Comparison of ENCODE assay signal across 10 cellular contexts in the genomic region with DNA sequence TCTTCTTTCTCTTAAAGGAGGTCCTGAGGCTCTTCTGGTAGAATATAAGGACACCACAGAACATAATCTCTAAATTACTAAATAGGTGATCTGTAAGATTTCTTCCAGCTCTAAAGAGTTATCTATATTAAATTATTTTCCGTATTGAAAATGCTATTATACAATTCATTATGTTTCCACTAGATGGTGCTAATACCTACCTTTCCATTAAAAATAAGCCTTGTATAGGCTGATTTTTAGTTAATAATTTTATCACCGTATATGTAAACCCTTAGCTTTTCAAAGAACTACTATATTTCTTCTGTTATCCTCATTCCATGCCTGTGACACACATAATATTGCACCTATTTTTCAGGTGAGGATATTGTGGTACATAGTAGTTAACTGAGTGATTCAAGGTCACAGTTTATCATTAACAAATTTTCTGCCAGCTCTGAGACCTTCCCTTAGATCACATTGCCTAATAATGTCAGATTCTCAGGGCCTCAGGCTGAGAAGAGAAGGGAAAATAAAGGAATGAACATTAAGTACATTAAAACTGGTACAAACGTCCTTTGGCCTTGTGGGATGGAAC.
DNase-seq lines count a peak whose midpoint lies in the region; ATAC-seq, FAIRE-seq and TF ChIP-seq lines count a peak whose summit lies in the region.
"Had no signal": no experiment of that assay in that cellular context is flagged by ENCODE, and none has a peak within 500 bp of the region (broad histone marks: within the 10 kb centered on the region; RNA-seq: fewer than 3 reads in every experiment).

No MANE protein-coding gene starts in this region.

- CTCF ChIA-PET in GM12878 (lab: Yijun Ruan, JAX) = interaction anchor here (0.6 to 1.7 kb wide), 6 partner anchors 16 to 410 kb away, joined by 3 to 7 read pairs (median 4); no protein-coding TSS in a partner anchor

- DNase-seq in Kasumi-1 (lab: John Stamatoyannopoulos, UW) = peak; percentile 32 to 34
- no peak for DNase-seq in GM12878 (ENCODE audit: low read depth, low spot score)
- no peak for DNase-seq in mesothelial cell of epicardium (ENCODE audit: low spot score in 2 of 2, unreplicated experiment in 2 of 2)
- no peak for DNase-seq in cortex of kidney (lab: John Stamatoyannopoulos, UW)
- no peak for DNase-seq in T-helper 2 cell treated with Interferon-gamma antibody and Interleukin-4, amounts not matched to agents 5 μg/mL and 100 μg/mL, for 36 hours (ENCODE audit: low spot score)
- DNase-seq: NCI-H1436 treated with DMSO at 0.1 percent for 48 hours had no signal

- TF ChIP-seq POLR2A in GM12878 (IDR thresholded peaks at IDR 0.05; ENCODE audit: low read depth, low read length) = no peak

- H4K20me1 ChIP-seq in DOHH2 (ENCODE audit: control insufficient read depth, insufficient read depth, low read depth, low read length) (no peaks in the 10 kb centered on the region), GM12878 (ENCODE audit: control insufficient read depth, insufficient read depth) (no peaks in the 10 kb centered on the region)

- SMC1A ChIA-PET in GM12878 (lab: Charles Lee; ENCODE audit: uncharacterized antibody, unreplicated experiment) = interaction anchor here (0.9 to 2.0 kb wide), 3 partner anchors 198 to 410 kb away, joined by 3 to 7 read pairs (median 5); no protein-coding TSS in a partner anchor

- TF ChIP-seq CTCF in DOHH2 (IDR thresholded peaks at IDR 0.05; ENCODE audit: low read depth, low read length, poor library complexity, severe bottlenecking) = peak; percentile 37
- TF ChIP-seq CTCF in GM12878 (IDR thresholded peaks at IDR 0.05 in 2 of 3, conservative IDR thresholded peaks at IDR 0.05 in 1 of 3; ENCODE audit: control insufficient read depth in 2 of 3, extremely low read depth in 1 of 3, insufficient read depth in 1 of 3, low read depth in 3 of 3, low read length in 3 of 3) = peak in 1 of 3 experiments; percentile 32; a peak in 3 of 6 replicates
- peak; percentile 56 for TF ChIP-seq CTCF in mesothelial cell of epicardium (IDR thresholded peaks at IDR 0.05; ENCODE audit: unreplicated experiment)

- H3K9me2 ChIP-seq in DOHH2 (replicated peaks; ENCODE audit: control insufficient read depth, low read length) = no peaks in the 10 kb centered on the region

- H3K79me2 ChIP-seq in DOHH2 (ENCODE audit: control insufficient read depth, low read length) = no peaks in the 10 kb centered on the region
- H3K79me2 ChIP-seq in GM12878 (ENCODE audit: control insufficient read depth, insufficient read depth, low read length) = no peaks in the 10 kb centered on the region

- no peak overlapping the region for H3K4me3 Mint-ChIP-seq in mesothelial cell of epicardium
- no peak overlapping the region for H3K4me3 Mint-ChIP-seq in T-helper 2 cell treated with Interferon-gamma antibody and Interleukin-4, amounts not matched to agents 5 μg/mL and 100 μg/mL, for 36 hours
- H3K4me3 Mint-ChIP-seq: activated naive CD4-positive, alpha-beta T cell treated with anti-CD3 and anti-CD28 coated beads, Interleukin-2, amount 50 U/mL, for 24 hours had no signal

- H3K4me1 Mint-ChIP-seq in mesothelial cell of epicardium = no peaks in the 10 kb centered on the region
- no peaks in the 10 kb centered on the region for H3K4me1 Mint-ChIP-seq in T-helper 2 cell treated with Interferon-gamma antibody and Interleukin-4, amounts not matched to agents 5 μg/mL and 100 μg/mL, for 36 hours (ENCODE audit: low read depth)
- H3K4me1 Mint-ChIP-seq: activated naive CD4-positive, alpha-beta T cell treated with anti-CD3 and anti-CD28 coated beads, Interleukin-2, amount 50 U/mL, for 24 hours had no signal

- H3K9ac ChIP-seq in GM12878 (ENCODE audit: control insufficient read depth, insufficient read depth, low read length) = no peak overlapping the region

- no peak overlapping the region for H3K27ac Mint-ChIP-seq in mesothelial cell of epicardium
- no peak overlapping the region for H3K27ac Mint-ChIP-seq in T-helper 2 cell treated with Interferon-gamma antibody and Interleukin-4, amounts not matched to agents 5 μg/mL and 100 μg/mL, for 36 hours
- H3K27ac Mint-ChIP-seq: activated naive CD4-positive, alpha-beta T cell treated with anti-CD3 and anti-CD28 coated beads, Interleukin-2, amount 50 U/mL, for 24 hours had no signal

- no peaks in the 10 kb centered on the region for H3K36me3 Mint-ChIP-seq in mesothelial cell of epicardium
- H3K36me3 Mint-ChIP-seq in T-helper 2 cell treated with Interferon-gamma antibody and Interleukin-4, amounts not matched to agents 5 μg/mL and 100 μg/mL, for 36 hours (ENCODE audit: low read depth) = no peaks in the 10 kb centered on the region
- H3K36me3 Mint-ChIP-seq: activated naive CD4-positive, alpha-beta T cell treated with anti-CD3 and anti-CD28 coated beads, Interleukin-2, amount 50 U/mL, for 24 hours had no signal

- POLR2A ChIA-PET in GM12878 (lab: Charles Lee) = no interaction called here

- no peaks in the 10 kb centered on the region for H3K27me3 ChIP-seq in DOHH2 (ENCODE audit: control insufficient read depth, low read length)
- no peaks in the 10 kb centered on the region for H3K27me3 ChIP-seq in GM12878 (replicated peaks in 1 of 2; ENCODE audit: control insufficient read depth in 2 of 2, insufficient read depth in 2 of 2, low read length in 1 of 2)

- no peak for TF ChIP-seq EP300 in GM12878 (IDR thresholded peaks at IDR 0.05; ENCODE audit: borderline replicate concordance in 1 of 2, control insufficient read depth in 1 of 2, low read depth in 2 of 2, low read length in 2 of 2)

- H3K9me3 Mint-ChIP-seq in mesothelial cell of epicardium = peaks cover 36% of the 10 kb centered on the region
- H3K9me3 Mint-ChIP-seq in T-helper 2 cell treated with Interferon-gamma antibody and Interleukin-4, amounts not matched to agents 5 μg/mL and 100 μg/mL, for 36 hours = no peaks in the 10 kb centered on the region
- H3K9me3 Mint-ChIP-seq: activated naive CD4-positive, alpha-beta T cell treated with anti-CD3 and anti-CD28 coated beads, Interleukin-2, amount 50 U/mL, for 24 hours had no signal

- 13% methylated on average over 3 of the region's 3 CpGs for WGBS in GM12878 (ENCODE audit: insufficient coverage, insufficient replicate concordance, low lambda C conversion rate, missing lambda C conversion rate)

- no TSS peak for BruUV-seq in GM12878 (replicated peaks; lab: Mats Ljungman, UMichigan)

- H3K4me1 ChIP-seq in DOHH2 (ENCODE audit: control insufficient read depth, low read length) (no peaks in the 10 kb centered on the region), GM12878 (ENCODE audit: control insufficient read depth, insufficient read depth, low read length) (no peaks in the 10 kb centered on the region)

- H3K4me2 ChIP-seq in DOHH2 (ENCODE audit: low read length) = no peak overlapping the region
- H3K4me2 ChIP-seq in GM12878 (ENCODE audit: control insufficient read depth, insufficient read depth) = no peak overlapping the region

- no peak for ATAC-seq in GM12878
- no peak for ATAC-seq in GM21390 (IDR thresholded peaks at IDR 0.05; ENCODE audit: unreplicated experiment)
- no peak for ATAC-seq in HG02970 (IDR thresholded peaks at IDR 0.05; ENCODE audit: low FRiP score, unreplicated experiment)

- no peak overlapping the region for H2AFZ ChIP-seq in GM12878 (ENCODE audit: control insufficient read depth, low read depth, low read length)

- H3K36me3 ChIP-seq in DOHH2 (ENCODE audit: control insufficient read depth, low read length) (no peaks in the 10 kb centered on the region), GM12878 (ENCODE audit: control insufficient read depth in 2 of 2, insufficient read depth in 2 of 2, low read length in 1 of 2) (no peaks in the 10 kb centered on the region)

- in situ Hi-C loops in GM12878 (cut with MboI) = loop anchor here (5.0 kb wide), 1 partner anchor 408 kb away; no protein-coding TSS in a partner anchor

- no peaks in the 10 kb centered on the region for H3F3A ChIP-seq in DOHH2 (ENCODE audit: control insufficient read depth, insufficient read depth)

- TF ChIP-seq RAD21 in GM12878 (IDR thresholded peaks at IDR 0.05; ENCODE audit: insufficient read depth, low read depth, low read length) = 0 out of 2 replicates have a peak, but pooled peaks have one; percentile 21

- RAD21 ChIA-PET in GM12878 (lab: Charles Lee; ENCODE audit: unreplicated experiment) = interaction anchor here (0.7 kb wide), 1 partner anchor 211 kb away, joined by 5 read pairs; no protein-coding TSS in a partner anchor

- FAIRE-seq in GM12878 (lab: Jason Lieb, UNC) = no peak

- H3K27ac ChIP-seq in DOHH2 (ENCODE audit: low read depth, low read length) = no peak overlapping the region
- no peak overlapping the region for H3K27ac ChIP-seq in GM12878 (ENCODE audit: control insufficient read depth, insufficient read depth)

- H3K4me3 ChIP-seq in DOHH2 (ENCODE audit: low read length) (no peak overlapping the region), GM12878 (no peak overlapping the region)

- intact Hi-C loops in GM12878 (cut with micrococcal nuclease; ENCODE audit: unreplicated experiment) = loop anchor here (2.0 kb wide), 2 partner anchors 211 to 409 kb away; no protein-coding TSS in a partner anchor

- peaks cover 15% of the 10 kb centered on the region for H3K27me3 Mint-ChIP-seq in mesothelial cell of epicardium (ENCODE audit: low read depth)
- H3K27me3 Mint-ChIP-seq in T-helper 2 cell treated with Interferon-gamma antibody and Interleukin-4, amounts not matched to agents 5 μg/mL and 100 μg/mL, for 36 hours (ENCODE audit: low read depth) = peaks cover 4% of the 10 kb centered on the region
- H3K27me3 Mint-ChIP-seq: activated naive CD4-positive, alpha-beta T cell treated with anti-CD3 and anti-CD28 coated beads, Interleukin-2, amount 50 U/mL, for 24 hours had no signal

- H3K9me3 ChIP-seq in DOHH2 (ENCODE audit: control insufficient read depth, insufficient read depth, low read length) (no peaks in the 10 kb centered on the region), GM12878 (replicated peaks; ENCODE audit: control insufficient read depth, insufficient read depth, low read length) (no peaks in the 10 kb centered on the region)

TF ChIP-seq in GM12878, 131 proteins besides CTCF, POLR2A, EP300 and RAD21:
- TF ChIP-seq CHD2 (IDR thresholded peaks at IDR 0.05; ENCODE audit: borderline replicate concordance, low read depth, low read length) = no peak
- peak; percentile 24; the same call in 1 of the 2 replicates for TF ChIP-seq SMC3 (IDR thresholded peaks at IDR 0.05; ENCODE audit: borderline replicate concordance, low read length)
TF ChIP-seq in GM12878: peak in this region for 1.

Comparison
In these comparisons a context has a peak if more than half of its experiments do, and no peak if none do; other contexts are left out.
1. DNase-seq: peak in Kasumi-1 (2 of 2); none in GM12878 (single experiment), mesothelial cell of epicardium (0 of 2), cortex of kidney (single experiment) and T-helper 2 cell treated with Interferon-gamma antibody and Interleukin-4, amounts not matched to agents 5 μg/mL and 100 μg/mL, for 36 hours (single experiment).